In genomic region chr2:110691612-110692258, GRCh38 we compare ENCODE assay signal across 30 cellular contexts. TPM values are rescaled to one million over a fixed set of nuclear protein-coding genes. Genes with fewer than 3 reads are reported as not detected.
"Had no signal": no experiment of that assay in that cellular context is flagged by ENCODE, and none has a peak within 500 bp of the region (broad histone marks: within the 10 kb centered on the region; RNA-seq: fewer than 3 reads in every experiment).

No MANE protein-coding gene starts in this region.

- H3K27ac ChIP-seq: coronary artery, dorsolateral prefrontal cortex, epithelial cell of prostate, esophagus squamous epithelium, gastrocnemius medialis, heart right ventricle, left lung, lower lobe of right lung had no signal

- H3K4me3 ChIP-seq: coronary artery, dorsolateral prefrontal cortex, esophagus squamous epithelium, gastrocnemius medialis, heart right ventricle, left lung, lower lobe of right lung, mucosa of descending colon had no signal

- FAIRE-seq: colon, islet of Langerhans, keratinocyte had no signal

- ATAC-seq: esophagus mucosa, gastrocnemius medialis, heart right ventricle, left cardiac atrium, left lung, left ventricle myocardium superior, lower lobe of right lung, mucosa of descending colon had no signal

- H3K4me3 Mint-ChIP-seq: mesothelial cell of epicardium had no signal

- DNase-seq: dermis blood vessel endothelial cell; dorsolateral prefrontal cortex; effector CD4-positive, alpha-beta T cell; effector memory CD4-positive, alpha-beta T cell; esophagus squamous epithelium; foreskin fibroblast; foreskin melanocyte; gastrocnemius medialis; glutamatergic neuron; head of caudate nucleus; heart right ventricle; hippocampal formation; left cardiac atrium; left lung; left ventricle myocardium superior; lower lobe of right lung; mesenchymal stem cell; mucosa of descending colon had no signal

- H3K27ac Mint-ChIP-seq: mesothelial cell of epicardium had no signal

- H3K36me3 ChIP-seq: esophagus squamous epithelium, gastrocnemius medialis, heart right ventricle, left lung, lower lobe of right lung had no signal

- H3K4me1 ChIP-seq: esophagus squamous epithelium, gastrocnemius medialis, left lung, lower lobe of right lung had no signal

- H3K36me3 Mint-ChIP-seq: mesothelial cell of epicardium had no signal

- H3K27me3 ChIP-seq: left lung had no signal

- H3K9me3 ChIP-seq: gastrocnemius medialis had no signal

RNA-seq across cellular contexts. Expression of gene ACOXL, which starts 40.6 kb away (rescaled TPM):
- total RNA-seq: dermis blood vessel endothelial cell, esophagus mucosa, esophagus squamous epithelium, gastrocnemius medialis, glomerular endothelial cell, heart right ventricle, lower leg skin, lung microvascular endothelial cell, mesenteric fat pad, myocyte had no signal
- polyA plus RNA-seq: heart right ventricle had no signal
